ENCODE assay signal across 24 cellular contexts in genomic region chr10:49231421-49231820, GRCh38. TPM values are rescaled to one million over a fixed set of nuclear protein-coding genes. Genes with fewer than 3 reads are reported as not detected.
DNase-seq lines count a peak whose midpoint lies in the region; ATAC-seq, FAIRE-seq and TF ChIP-seq lines count a peak whose summit lies in the region.
"Had no signal": no experiment of that assay in that cellular context is flagged by ENCODE, and none has a peak within 500 bp of the region (broad histone marks: within the 10 kb centered on the region; RNA-seq: fewer than 3 reads in every experiment).

No MANE protein-coding gene starts in this region.

- H3K4me1 ChIP-seq in HepG2 (ENCODE audit: insufficient read depth, low read length) = no peaks in the 10 kb centered on the region
- H3K4me1 ChIP-seq in right lobe of liver = no peaks in the 10 kb centered on the region
- peaks cover 0 to 1% of the 10 kb centered on the region in 2 experiments; a peak in 2 of 5 replicates for H3K4me1 ChIP-seq in K562 (replicated peaks in 1 of 2; ENCODE audit: control insufficient read depth in 2 of 2, insufficient read depth in 2 of 2, low read length in 2 of 2)
- peaks cover 11% of the 10 kb centered on the region for H3K4me1 ChIP-seq in parathyroid adenoma
- H3K4me1 ChIP-seq: A549, Caco-2 had no signal

- TF ChIP-seq POLR2A in HepG2 (IDR thresholded peaks at IDR 0.05; ENCODE audit: insufficient read depth in 1 of 2, low read depth in 2 of 2, low read length in 2 of 2) = no peak
- TF ChIP-seq POLR2A in right lobe of liver (IDR thresholded peaks at IDR 0.05) = no peak
- TF ChIP-seq POLR2A in K562 (conservative IDR thresholded peaks at IDR 0.05) = no peak

- POLR2A ChIA-PET in HepG2 (lab: Yijun Ruan, JAX) = no interaction called here
- POLR2A ChIA-PET in K562 (lab: Yijun Ruan, JAX) = no interaction called here

- TF ChIP-seq CTCF in HepG2 (CRISPR knock-in tag; IDR thresholded peaks at IDR 0.05) (no peak), right lobe of liver (IDR thresholded peaks at IDR 0.05) (no peak), K562 (IDR thresholded peaks at IDR 0.05 in 2 of 3, conservative IDR thresholded peaks at IDR 0.05 in 1 of 3; ENCODE audit: insufficient read depth in 2 of 3, low read depth in 1 of 3, low read length in 3 of 3) (no peak), parathyroid adenoma (IDR thresholded peaks at IDR 0.05) (no peak)

- BruUV-seq in HepG2 (replicated peaks; lab: Mats Ljungman, UMichigan) (no TSS peak), K562 (replicated peaks; lab: Mats Ljungman, UMichigan) (no TSS peak)

- H3K9me1 ChIP-seq in K562 (ENCODE audit: control insufficient read depth, insufficient read depth, low read length) = no peaks in the 10 kb centered on the region

- H3K4me3 ChIP-seq in HepG2 (replicated peaks in 1 of 3; ENCODE audit: insufficient read depth in 1 of 3, low read depth in 2 of 3, low read length in 3 of 3) (no peak overlapping the region), right lobe of liver (no peak overlapping the region), K562 (no peak overlapping the region), parathyroid adenoma (ENCODE audit: low read depth, low read length) (no peak overlapping the region)
- H3K4me3 ChIP-seq: A549; BLaER1 treated with 17β-estradiol and CSF1 and Interleukin-3, amounts not matched to agents 10 nM and 100 nM; GM12878 had no signal

- H3K4me2 ChIP-seq in HepG2 (ENCODE audit: low read depth, low read length) (no peak overlapping the region), K562 (ENCODE audit: insufficient read depth, low read length) (no peak overlapping the region; the same call in 1 of the 2 replicates), parathyroid adenoma (ENCODE audit: low read length) (no peak overlapping the region)
- H3K4me2 ChIP-seq: A549; BLaER1 treated with 17β-estradiol and CSF1 and Interleukin-3, amounts not matched to agents 10 nM and 100 nM had no signal

- WGBS in HepG2 (ENCODE audit: low lambda C conversion rate) = 23% methylated on average over 3 of the region's 3 CpGs
- WGBS in right lobe of liver (ENCODE audit: insufficient coverage, low coverage, low lambda C conversion rate, missing lambda C conversion rate) = 32% methylated on average over 3 of the region's 3 CpGs
- 40% methylated on average over 3 of the region's 3 CpGs for WGBS in K562 (ENCODE audit: insufficient coverage, low coverage, missing lambda C conversion rate)

- H4K20me1 ChIP-seq in HepG2 (ENCODE audit: insufficient read depth, low read length) (no peaks in the 10 kb centered on the region), K562 (replicated peaks; ENCODE audit: control insufficient read depth, insufficient read depth, low read length) (no peaks in the 10 kb centered on the region)
- H4K20me1 ChIP-seq: BLaER1 treated with 17β-estradiol and CSF1 and Interleukin-3, amounts not matched to agents 10 nM and 100 nM had no signal

- H2AFZ ChIP-seq in HepG2 (ENCODE audit: low read length) (no peak overlapping the region), K562 (ENCODE audit: low read depth, low read length) (peak overlapping the region; percentile 69), parathyroid adenoma (peak overlapping the region; percentile 19)

- TF ChIP-seq RAD21 in HepG2 (CRISPR knock-in tag; IDR thresholded peaks at IDR 0.05) (no peak), K562 (CRISPR knock-in tag; conservative IDR thresholded peaks at IDR 0.05 in 1 of 2, IDR thresholded peaks at IDR 0.05 in 1 of 2) (no peak)

- H3K27me3 ChIP-seq in HepG2 (ENCODE audit: control insufficient read depth in 1 of 2, insufficient read depth in 2 of 2, low read length in 2 of 2) (peaks cover 0 to 2% of the 10 kb centered on the region in 2 experiments; a peak in 2 of 5 replicates), right lobe of liver (no peaks in the 10 kb centered on the region), K562 (ENCODE audit: control insufficient read depth in 2 of 2, insufficient read depth in 2 of 2, low read length in 2 of 2) (no peaks in the 10 kb centered on the region), parathyroid adenoma (ENCODE audit: control insufficient read depth, insufficient read depth, low read length) (no peaks in the 10 kb centered on the region)
- H3K27me3 ChIP-seq: BLaER1 treated with 17β-estradiol and CSF1 and Interleukin-3, amounts not matched to agents 10 nM and 100 nM had no signal

- intact Hi-C loops in HepG2 (cut with micrococcal nuclease; ENCODE audit: unreplicated experiment) = no loop called here
- intact Hi-C loops in right lobe of liver (cut with DNase I) = no loop called here
- intact Hi-C loops in K562 (cut with micrococcal nuclease) = no loop called here

- H3K27ac ChIP-seq in HepG2 (ENCODE audit: extremely low read length, insufficient read depth, low read length) (no peak overlapping the region), right lobe of liver (no peak overlapping the region), K562 (ENCODE audit: extremely low read depth, low read depth, low read length) (no peak overlapping the region), parathyroid adenoma (no peak overlapping the region)
- H3K27ac ChIP-seq: 22Rv1; A549; BLaER1 treated with 17β-estradiol and CSF1 and Interleukin-3, amounts not matched to agents 10 nM and 100 nM; C4-2B had no signal

- TF ChIP-seq EP300 in HepG2 (IDR thresholded peaks at IDR 0.05; ENCODE audit: low read depth in 2 of 2, low read length in 2 of 2) = no peak
- no peak for TF ChIP-seq EP300 in HepG2 (CRISPR knock-in tag; IDR thresholded peaks at IDR 0.05; ENCODE audit: borderline replicate concordance)
- no peak for TF ChIP-seq EP300 in K562 (IDR thresholded peaks at IDR 0.05; ENCODE audit: low read length)

- DNase-seq in HepG2 (ENCODE audit: low spot score) (no peak), right lobe of liver (no peak), K562 (ENCODE audit: extremely low read depth in 1 of 4, low spot score in 3 of 4) (no peak), inferior parietal cortex (ENCODE audit: extremely low spot score) (no peak), SHP77 (lab: John Stamatoyannopoulos, UW) (no peak)
- DNase-seq: AML-193; Caco-2; Calu3; CD4-positive, alpha-beta T cell; CD8-positive, alpha-beta T cell; DMS79 treated with DMSO at 0.1 percent for 48 hours; GF-D8 had no signal

- H3K9ac ChIP-seq in HepG2 (ENCODE audit: insufficient read depth, low read depth, low read length) (no peak overlapping the region), K562 (ENCODE audit: insufficient read depth in 1 of 2, low read depth in 2 of 2, low read length in 2 of 2) (no peak overlapping the region), parathyroid adenoma (no peak overlapping the region)
- H3K9ac ChIP-seq: BLaER1 treated with 17β-estradiol and CSF1 and Interleukin-3, amounts not matched to agents 10 nM and 100 nM had no signal

- H3K79me2 ChIP-seq in HepG2 (ENCODE audit: insufficient read depth, low read length) = no peaks in the 10 kb centered on the region
- H3K79me2 ChIP-seq in K562 (ENCODE audit: control insufficient read depth, insufficient read depth, low read length) = no peaks in the 10 kb centered on the region
- H3K79me2 ChIP-seq in parathyroid adenoma = no peaks in the 10 kb centered on the region

- in situ Hi-C loops in HepG2 (cut with HindIII; ENCODE audit: extremely low pct_ligation_motif_present, low pct_unique_long_range_greater_than_20kb) = no loop called here
- in situ Hi-C loops in K562 (cut with MboI) = no loop called here

- no peaks in the 10 kb centered on the region for H3K9me3 ChIP-seq in HepG2 (ENCODE audit: low read length)
- H3K9me3 ChIP-seq in right lobe of liver = no peaks in the 10 kb centered on the region
- no peaks in the 10 kb centered on the region for H3K9me3 ChIP-seq in K562 (replicated peaks; ENCODE audit: control insufficient read depth, insufficient read depth, low read depth, low read length)
- no peaks in the 10 kb centered on the region for H3K9me3 ChIP-seq in parathyroid adenoma (ENCODE audit: control insufficient read depth, low read length)
- H3K9me3 ChIP-seq: A549; BLaER1 treated with 17β-estradiol and CSF1 and Interleukin-3, amounts not matched to agents 10 nM and 100 nM; Caco-2 had no signal

- FAIRE-seq in HepG2 (lab: Jason Lieb, UNC) = no peak
- peak; percentile 29 for FAIRE-seq in K562 (lab: Jason Lieb, UNC)
- FAIRE-seq: A549, D721Med, G401.6, GM12878, GM12892, GM18507 had no signal

- CTCF ChIA-PET in HepG2 (lab: Yijun Ruan, JAX; ENCODE audit: low intra/inter-chr PET ratio, low total read pairs) (no interaction called here), K562 (lab: Yijun Ruan, JAX; ENCODE audit: low intra/inter-chr PET ratio) (interaction anchor here (0.7 kb wide), 1 partner anchor 28 kb away, joined by 3 read pairs; no protein-coding TSS in a partner anchor)

- ATAC-seq in HepG2 (no peak), right lobe of liver (no peak), K562 (peak; percentile 34; the same call in 1 of the 3 replicates)
- ATAC-seq: A549; CD8-positive, alpha-beta T cell; GM12878 had no signal

- H3K36me3 ChIP-seq in HepG2 (replicated peaks in 1 of 2; ENCODE audit: control insufficient read depth in 1 of 2, insufficient read depth in 2 of 2, low read length in 2 of 2) (no peaks in the 10 kb centered on the region), right lobe of liver (no peaks in the 10 kb centered on the region), K562 (ENCODE audit: control insufficient read depth, insufficient read depth, low read length) (no peaks in the 10 kb centered on the region), parathyroid adenoma (ENCODE audit: control insufficient read depth, insufficient read depth, low read length) (no peaks in the 10 kb centered on the region)
- H3K36me3 ChIP-seq: BLaER1 treated with 17β-estradiol and CSF1 and Interleukin-3, amounts not matched to agents 10 nM and 100 nM had no signal

RNA-seq across cellular contexts. Expression of gene TMEM273, which starts 43.2 kb away (rescaled TPM):
- total RNA-seq in HepG2 (2016; rRNA removed; fragmentation: Illumina TruSeq; extraction: Trizol) = not detected in 2 replicates
- not detected in 2 replicates for total RNA-seq in HepG2 (2016; cell fraction: cytosol; rRNA removed; fragmentation: Illumina TruSeq; extraction: Trizol; ENCODE audit: low read depth)
- total RNA-seq in HepG2 (2016; cell fraction: insoluble cytoplasmic fraction; rRNA removed; fragmentation: Illumina TruSeq; extraction: Trizol) = not detected in 2 replicates
- total RNA-seq in HepG2 (2016; cell fraction: membrane; rRNA removed; fragmentation: Illumina TruSeq; extraction: Trizol) = not detected in 2 replicates
- total RNA-seq in HepG2 (2016; cell fraction: nucleus; rRNA removed; fragmentation: Illumina TruSeq; extraction: Trizol) = not detected in 2 replicates
- polyA plus RNA-seq in HepG2 (2011; rRNA removed) = not detected in 2 replicates
- polyA plus RNA-seq in HepG2 (2011; cell fraction: cytosol; rRNA removed) = not detected in 2 replicates
- not detected in 2 replicates for polyA plus RNA-seq in HepG2 (2011; cell fraction: nucleus; rRNA removed)
- polyA plus RNA-seq in HepG2 (2012) = not detected in 2 replicates
- not detected in 2 replicates for polyA plus RNA-seq in HepG2 (2016; cell fraction: cytosol; fragmentation: Illumina TruSeq; extraction: Trizol; ENCODE audit: low read depth)
- polyA plus RNA-seq in HepG2 (2016; cell fraction: insoluble cytoplasmic fraction; fragmentation: Illumina TruSeq; extraction: Trizol; ENCODE audit: low read depth) = not detected in 2 replicates
- polyA plus RNA-seq in HepG2 (2016; cell fraction: membrane; fragmentation: Illumina TruSeq; extraction: Trizol; ENCODE audit: low read depth) = not detected in 2 replicates
- not detected in 2 replicates for polyA plus RNA-seq in HepG2 (2016; cell fraction: nucleus; fragmentation: Illumina TruSeq; extraction: Trizol; ENCODE audit: insufficient read depth, low read depth)
- not detected in 2 replicates for polyA minus RNA-seq in HepG2 (2011; rRNA and poly(A)+ RNA removed; ENCODE audit: low replicate concordance)
- polyA minus RNA-seq in HepG2 (2011; cell fraction: cytosol; rRNA and poly(A)+ RNA removed) = not detected in 2 replicates
- polyA minus RNA-seq in HepG2 (2011; cell fraction: nucleus; rRNA and poly(A)+ RNA removed) = not detected in 2 replicates
- total RNA-seq in right lobe of liver = 1 to 10 TPM in 5 of 6 experiments, under 1 TPM in 1; 0.86 to 5.3 (median 2.3) TPM
- total RNA-seq in K562 (2011; cell fraction: chromatin; rRNA removed; ENCODE audit: low replicate concordance) = 81.2 and 118 TPM in 2 replicates
- 54.2 and 60.0 TPM in 2 replicates for total RNA-seq in K562 (2011; cell fraction: nucleolus; rRNA removed)
- 86.6 and 86.7 TPM in 2 replicates for total RNA-seq in K562 (2011; cell fraction: nucleoplasm; rRNA removed)
- total RNA-seq in K562 (2014; rRNA removed) = 93.1 and 94.3 TPM in 2 replicates
- total RNA-seq in K562 (2014; rRNA removed; fragmentation: Illumina TruSeq; extraction: Trizol) = 72.3 and 78.7 TPM in 2 replicates
- 90.7 and 95.6 TPM in 2 replicates for total RNA-seq in K562 (2015; rRNA removed; fragmentation: Illumina TruSeq; extraction: Trizol)
- 63.1 and 64.3 TPM in 2 replicates for total RNA-seq in K562 (2021)
- 38.9 and 39.2 TPM in 2 replicates for polyA plus RNA-seq in K562 (2011; rRNA removed)
- polyA plus RNA-seq in K562 (2011; cell fraction: cytosol; rRNA removed) = 28.1 and 37.9 TPM in 2 replicates
- 97.0 and 101 TPM in 2 replicates for polyA plus RNA-seq in K562 (2011; cell fraction: nucleus; rRNA removed)
- 161 and 239 TPM in 2 replicates for polyA plus RNA-seq in K562 (2012)
- polyA plus RNA-seq in K562 (2014; fragmentation: Illumina TruSeq; extraction: Trizol) = 126 and 127 TPM in 2 replicates
- polyA plus RNA-seq in K562 (2014; fragmentation: Nextera tagmentation; extraction: Ambion mirVana) = 100 to 1,000 TPM in 1 of 2 experiments, 10 to 100 TPM in 1; 97.3 to 102 TPM
- 131 and 145 TPM in 2 replicates for polyA plus RNA-seq in K562 (2014; rRNA removed)
- polyA minus RNA-seq in K562 (2011; rRNA and poly(A)+ RNA removed) = 30.9 and 33.2 TPM in 2 replicates
- polyA minus RNA-seq in K562 (2011; cell fraction: cytosol; rRNA and poly(A)+ RNA removed) = 9.6 and 10.0 TPM in 2 replicates
- polyA minus RNA-seq in K562 (2011; cell fraction: nucleus; rRNA and poly(A)+ RNA removed) = 24.1 and 32.7 TPM in 2 replicates
- total RNA-seq: A172, Caco-2, Calu3 had no signal
- polyA plus RNA-seq: A549, BJ had no signal

Comparison
In these comparisons a context has a peak if more than half of its experiments do, and no peak if none do; other contexts are left out.
1. RNA of gene TMEM273, which starts 43.2 kb away (total RNA-seq): 54.2 to 118 TPM in K562; 0.86 to 5.3 TPM in right lobe of liver and not detected in HepG2; every median in the first group is over 4 times any median in the second.
2. Of the 241 proteins assayed by ChIP-seq in both HepG2 and K562: peak only in HepG2: none; only in K562: ATF4, ATF7, CEBPG, IRF9, TRIM24 and ZNF589; in both: CEBPB; in neither: 232; mixed calls (peak in some experiments, not most) for 2.